19 cellular contexts compared by ENCODE assay signal in the genomic region with DNA sequence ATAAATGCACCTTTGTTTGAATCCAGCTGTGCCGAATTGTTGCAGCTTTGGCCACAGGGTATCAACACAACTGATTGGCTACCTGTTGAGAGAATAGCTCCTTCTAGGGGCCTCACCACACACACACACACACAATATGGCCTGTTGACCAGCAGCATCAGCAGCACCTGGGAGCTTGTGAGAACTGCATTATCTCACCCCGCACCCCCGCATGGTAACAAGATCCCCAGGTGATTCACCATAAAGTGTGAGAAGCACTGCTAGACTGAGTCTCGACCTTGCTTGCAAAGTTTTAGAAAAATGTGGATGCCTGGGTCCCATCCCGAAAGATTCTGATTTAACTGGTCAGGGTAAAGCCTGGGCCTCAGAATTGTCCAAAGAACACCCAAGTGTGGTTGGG.
"Had no signal": no experiment of that assay in that cellular context is flagged by ENCODE, and none has a peak within 500 bp of the region (broad histone marks: within the 10 kb centered on the region; RNA-seq: fewer than 3 reads in every experiment).

No MANE protein-coding gene starts in this region.

- H3K4me1 Mint-ChIP-seq: naive thymus-derived CD8-positive, alpha-beta T cell; stimulated activated naive B cell treated with anti-CD40 and anti-IgM and Interleukin-4, amounts not matched to agents 10 μg/mL and 1 μg/mL and 100 μg/mL, for 72 hours; stimulated activated naive CD8-positive, alpha-beta T cell treated with anti-CD3 and anti-CD28 coated beads, Interleukin-15, amount 100 ng/mL, for 72 hours had no signal

- H2AFZ ChIP-seq: hepatocyte had no signal

- DNase-seq: effector memory CD4-positive, alpha-beta T cell; erythroblast; head of caudate nucleus; mucosa of descending colon; naive thymus-derived CD8-positive, alpha-beta T cell; posterior cingulate gyrus; sigmoid colon; stimulated activated CD4-positive, alpha-beta T cell treated with anti-CD3 and anti-CD28 coated beads, Interleukin-2, amount 100 ng/mL, for 24 hours; stimulated activated CD4-positive, alpha-beta T cell treated with anti-CD3 and anti-CD28 coated beads, Interleukin-4, amount 100 ng/mL, for 4 hours; stimulated activated naive B cell treated with anti-CD40 and anti-IgM and Interleukin-4, amounts not matched to agents 10 μg/mL and 1 μg/mL and 100 μg/mL, for 72 hours; stimulated activated naive CD8-positive, alpha-beta T cell treated with anti-CD3 and anti-CD28 coated beads, Interleukin-15, amount 100 ng/mL, for 72 hours; testis; upper lobe of right lung had no signal

- H3K9me3 ChIP-seq: mucosa of descending colon, right atrium auricular region, sigmoid colon, testis, tibial nerve, upper lobe of right lung, vagina had no signal

- H3K36me3 Mint-ChIP-seq: stimulated activated naive B cell treated with anti-CD40 and anti-IgM and Interleukin-4, amounts not matched to agents 10 μg/mL and 1 μg/mL and 100 μg/mL, for 72 hours had no signal

- H3K36me3 ChIP-seq: right atrium auricular region, sigmoid colon, tibial nerve, upper lobe of right lung, vagina had no signal

- H3K27me3 ChIP-seq: foreskin keratinocyte, hepatocyte, right atrium auricular region, sigmoid colon, testis, tibial nerve, upper lobe of right lung, vagina had no signal

- H3K4me3 Mint-ChIP-seq: naive thymus-derived CD8-positive, alpha-beta T cell; stimulated activated naive B cell treated with anti-CD40 and anti-IgM and Interleukin-4, amounts not matched to agents 10 μg/mL and 1 μg/mL and 100 μg/mL, for 72 hours; stimulated activated naive CD8-positive, alpha-beta T cell treated with anti-CD3 and anti-CD28 coated beads, Interleukin-15, amount 100 ng/mL, for 72 hours had no signal

- H3K27ac ChIP-seq: foreskin keratinocyte, hepatocyte, right atrium auricular region, sigmoid colon, skin epidermis, testis, tibial nerve, upper lobe of right lung, vagina had no signal

- H3K4me2 ChIP-seq: hepatocyte had no signal

- H3K27ac Mint-ChIP-seq: stimulated activated naive B cell treated with anti-CD40 and anti-IgM and Interleukin-4, amounts not matched to agents 10 μg/mL and 1 μg/mL and 100 μg/mL, for 72 hours; stimulated activated naive CD8-positive, alpha-beta T cell treated with anti-CD3 and anti-CD28 coated beads, Interleukin-15, amount 100 ng/mL, for 72 hours had no signal

- H3K4me3 ChIP-seq: hepatocyte, mucosa of descending colon, right atrium auricular region, sigmoid colon, skin epidermis, testis, tibial nerve, upper lobe of right lung, vagina had no signal

- H3K79me2 ChIP-seq: hepatocyte had no signal

- H3K27me3 Mint-ChIP-seq: stimulated activated naive CD8-positive, alpha-beta T cell treated with anti-CD3 and anti-CD28 coated beads, Interleukin-15, amount 100 ng/mL, for 72 hours had no signal

- H3K4me1 ChIP-seq: right atrium auricular region, sigmoid colon, testis, tibial nerve, upper lobe of right lung, vagina had no signal

- H3K9me3 Mint-ChIP-seq: stimulated activated naive B cell treated with anti-CD40 and anti-IgM and Interleukin-4, amounts not matched to agents 10 μg/mL and 1 μg/mL and 100 μg/mL, for 72 hours; stimulated activated naive CD8-positive, alpha-beta T cell treated with anti-CD3 and anti-CD28 coated beads, Interleukin-15, amount 100 ng/mL, for 72 hours had no signal
